In the genomic region with DNA sequence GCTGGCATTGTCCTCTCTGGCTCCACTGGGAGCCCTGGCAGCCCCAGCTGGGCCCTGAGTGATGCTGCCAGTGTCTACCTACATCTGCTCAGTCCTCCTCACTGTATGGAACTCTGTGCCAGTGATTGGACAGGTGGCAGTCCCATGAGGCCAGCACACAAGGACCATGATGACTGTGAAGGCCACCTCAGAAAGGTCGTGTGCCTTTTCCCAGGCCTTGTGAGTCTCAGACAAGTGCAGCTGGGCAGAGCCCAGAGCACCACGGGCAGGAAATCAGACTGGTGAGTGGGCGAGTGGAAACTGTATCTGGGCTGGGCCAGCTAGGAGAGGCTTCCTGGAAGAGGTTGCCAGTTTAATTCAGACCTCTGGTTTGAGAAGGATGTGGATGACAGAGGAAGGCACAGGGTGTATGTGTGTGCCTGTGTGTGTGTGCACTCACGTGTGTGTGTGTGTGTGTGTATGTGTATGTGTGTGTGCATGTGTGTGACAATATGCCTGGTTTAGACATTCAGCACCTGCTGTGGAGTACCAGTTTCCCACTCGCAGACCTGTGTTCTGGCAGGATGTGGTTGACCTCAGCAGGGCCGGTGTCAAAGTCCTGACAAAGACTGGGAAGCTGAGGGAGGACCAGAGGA, we compare ENCODE assay signal across 1 cellular context.
TF ChIP-seq lines count a peak whose summit lies in the region.

No MANE protein-coding gene starts in this region.

TF ChIP-seq in IMR-90, 13 proteins besides CTCF, POLR2A, EP300 and RAD21 (continued from another document):
- TF ChIP-seq, protein P1, sequence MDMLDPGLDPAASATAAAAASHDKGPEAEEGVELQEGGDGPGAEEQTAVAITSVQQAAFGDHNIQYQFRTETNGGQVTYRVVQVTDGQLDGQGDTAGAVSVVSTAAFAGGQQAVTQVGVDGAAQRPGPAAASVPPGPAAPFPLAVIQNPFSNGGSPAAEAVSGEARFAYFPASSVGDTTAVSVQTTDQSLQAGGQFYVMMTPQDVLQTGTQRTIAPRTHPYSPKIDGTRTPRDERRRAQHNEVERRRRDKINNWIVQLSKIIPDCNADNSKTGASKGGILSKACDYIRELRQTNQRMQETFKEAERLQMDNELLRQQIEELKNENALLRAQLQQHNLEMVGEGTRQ (IDR thresholded peaks at IDR 0.05; ENCODE audit: low read depth, low read length), result no peak
- no peak for TF ChIP-seq SMC3 (IDR thresholded peaks at IDR 0.05; ENCODE audit: low read depth, low read length)
- no peak for TF ChIP-seq MAFK (IDR thresholded peaks at IDR 0.05; ENCODE audit: low read depth, low read length)
- TF ChIP-seq BHLHE40 (IDR thresholded peaks at IDR 0.05; ENCODE audit: low read depth, low read length), result no peak
- no peak for TF ChIP-seq CHD1 (IDR thresholded peaks at IDR 0.05; ENCODE audit: low read depth, low read length)
- TF ChIP-seq RFX5 (IDR thresholded peaks at IDR 0.05; ENCODE audit: low read depth, low read length), result no peak
- TF ChIP-seq CEBPB (IDR thresholded peaks at IDR 0.05; ENCODE audit: low read depth, low read length), result no peak
- TF ChIP-seq MAZ (IDR thresholded peaks at IDR 0.05; ENCODE audit: borderline replicate concordance, low read depth, low read length), result no peak
- TF ChIP-seq, protein P2, sequence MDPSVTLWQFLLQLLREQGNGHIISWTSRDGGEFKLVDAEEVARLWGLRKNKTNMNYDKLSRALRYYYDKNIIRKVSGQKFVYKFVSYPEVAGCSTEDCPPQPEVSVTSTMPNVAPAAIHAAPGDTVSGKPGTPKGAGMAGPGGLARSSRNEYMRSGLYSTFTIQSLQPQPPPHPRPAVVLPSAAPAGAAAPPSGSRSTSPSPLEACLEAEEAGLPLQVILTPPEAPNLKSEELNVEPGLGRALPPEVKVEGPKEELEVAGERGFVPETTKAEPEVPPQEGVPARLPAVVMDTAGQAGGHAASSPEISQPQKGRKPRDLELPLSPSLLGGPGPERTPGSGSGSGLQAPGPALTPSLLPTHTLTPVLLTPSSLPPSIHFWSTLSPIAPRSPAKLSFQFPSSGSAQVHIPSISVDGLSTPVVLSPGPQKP (IDR thresholded peaks at IDR 0.05; ENCODE audit: borderline replicate concordance, low read depth, low read length), result no peak
- no peak for TF ChIP-seq NFE2L2 (IDR thresholded peaks at IDR 0.05; ENCODE audit: low read depth, low read length)
